19 cellular contexts compared by ENCODE assay signal in the genomic region with DNA sequence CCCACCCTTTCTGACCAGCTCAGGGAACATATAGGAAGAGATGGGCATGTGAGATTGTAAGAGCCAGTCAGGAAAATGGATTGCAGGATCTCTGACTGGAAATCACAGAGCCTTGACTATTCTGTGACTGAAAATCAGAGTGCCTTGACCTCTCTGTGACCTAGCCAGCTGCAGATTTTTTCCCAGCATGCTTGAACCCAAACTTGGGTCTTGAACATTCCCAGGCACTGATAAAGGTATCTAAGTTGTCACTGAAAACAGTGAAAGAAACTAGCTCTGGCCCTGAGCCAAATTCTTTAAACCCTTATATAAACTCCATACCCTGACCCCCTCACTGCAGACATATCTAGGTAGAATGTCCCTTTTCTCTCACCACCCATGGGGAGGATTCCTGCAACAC.
"Had no signal": no experiment of that assay in that cellular context is flagged by ENCODE, and none has a peak within 500 bp of the region (broad histone marks: within the 10 kb centered on the region; RNA-seq: fewer than 3 reads in every experiment).

No MANE protein-coding gene starts in this region.

- H3K4me3 ChIP-seq: hepatocyte, left lung, right lobe of liver, skin epidermis, stomach, upper lobe of left lung had no signal

- H3K4me3 Mint-ChIP-seq: activated naive CD8-positive, alpha-beta T cell treated with anti-CD3 and anti-CD28 coated beads, Interleukin-2, amount 10 ng/mL, durations not matched to agents 7 days and 5 days; activated T-cell treated with anti-CD3 and anti-CD28 coated beads, Interleukin-2, amount 50 U/mL, for 24 hours; dendritic cell treated with granulocyte-macrophage colony-stimulating factor and Interleukin-4, amounts not matched to agents 40 ng/mL and 50 ng/mL, for 4 days had no signal

- H3K27me3 Mint-ChIP-seq: activated naive CD8-positive, alpha-beta T cell treated with anti-CD3 and anti-CD28 coated beads, Interleukin-2, amount 10 ng/mL, durations not matched to agents 7 days and 5 days had no signal

- H3K9me3 ChIP-seq: left lung, right lobe of liver, SK-N-SH, stomach, upper lobe of left lung had no signal

- ATAC-seq: left lung, right lobe of liver had no signal

- H3K36me3 ChIP-seq: left lung, right lobe of liver, stomach, upper lobe of left lung, WERI-Rb-1 had no signal

- H3K27me3 ChIP-seq: hepatocyte, left lung, right lobe of liver, stomach, upper lobe of left lung had no signal

- DNase-seq: activated naive CD4-positive, alpha-beta T cell treated with Interleukin-2 at 50 U/mL for 16 hours; activated naive CD8-positive, alpha-beta T cell treated with anti-CD3 and anti-CD28 coated beads, Interleukin-2, amount 10 ng/mL, durations not matched to agents 7 days and 5 days; activated T-cell treated with anti-CD3 and anti-CD28 coated beads, Interleukin-2, amount 50 U/mL, for 24 hours; amniotic stem cell; effector CD4-positive, alpha-beta T cell; foreskin melanocyte; kidney glomerular epithelial cell; left lung; posterior cingulate gyrus; right lobe of liver; SK-N-SH; stimulated activated CD4-positive, alpha-beta T cell treated with anti-CD3 and anti-CD28 coated beads, Interleukin-1b, Interleukin-23, amount 100 ng/mL, for 48 hours; stomach; upper lobe of left lung; WERI-Rb-1 had no signal

- H3K27ac Mint-ChIP-seq: activated naive CD8-positive, alpha-beta T cell treated with anti-CD3 and anti-CD28 coated beads, Interleukin-2, amount 10 ng/mL, durations not matched to agents 7 days and 5 days; activated T-cell treated with anti-CD3 and anti-CD28 coated beads, Interleukin-2, amount 50 U/mL, for 24 hours; dendritic cell treated with granulocyte-macrophage colony-stimulating factor and Interleukin-4, amounts not matched to agents 40 ng/mL and 50 ng/mL, for 4 days; T-helper 2 cell treated with Interferon-gamma antibody and Interleukin-4, amounts not matched to agents 5 μg/mL and 100 μg/mL, for 36 hours had no signal

- H3K27ac ChIP-seq: hepatocyte, left lung, right lobe of liver, skin epidermis, stomach, upper lobe of left lung, WERI-Rb-1 had no signal

- H3K9me3 Mint-ChIP-seq: activated naive CD8-positive, alpha-beta T cell treated with anti-CD3 and anti-CD28 coated beads, Interleukin-2, amount 10 ng/mL, durations not matched to agents 7 days and 5 days; activated T-cell treated with anti-CD3 and anti-CD28 coated beads, Interleukin-2, amount 50 U/mL, for 24 hours; dendritic cell treated with granulocyte-macrophage colony-stimulating factor and Interleukin-4, amounts not matched to agents 40 ng/mL and 50 ng/mL, for 4 days; T-helper 2 cell treated with Interferon-gamma antibody and Interleukin-4, amounts not matched to agents 5 μg/mL and 100 μg/mL, for 36 hours had no signal
